8 cellular contexts compared by ENCODE assay signal in genomic region chr15:40769310-40770146, GRCh38. TPM values are rescaled to one million over a fixed set of nuclear protein-coding genes. Genes with fewer than 3 reads are reported as not detected.
DNase-seq lines count a peak whose midpoint lies in the region; ATAC-seq and TF ChIP-seq lines count a peak whose summit lies in the region.

C15orf62 (plus strand) TSS chr15:40769980; CDS start chr15:40770496, 516 bp downstream.

- H3K36me3 ChIP-seq in heart left ventricle = peaks cover 2 to 61% (median 31%) of the 10 kb centered on the region in 9 donors
- H3K36me3 ChIP-seq in SU-DHL-6 (ENCODE audit: low read length) = no peaks in the 10 kb centered on the region

- ATAC-seq in right cardiac atrium (peak; percentile 2 to 34), heart left ventricle (no peak), HG03571 (IDR thresholded peaks at IDR 0.05; ENCODE audit: unreplicated experiment) (peak; percentile 46)

- no peaks in the 10 kb centered on the region for H3K9me2 ChIP-seq in SU-DHL-6 (replicated peaks; ENCODE audit: insufficient read depth, low read length)

- peak within 1 kb of the TSS; percentile 62 for H3K4me2 ChIP-seq in SU-DHL-6 (ENCODE audit: low read depth, low read length, poor library complexity, severe bottlenecking)

- TF ChIP-seq CTCF in heart left ventricle (IDR thresholded peaks at IDR 0.05) = no peak
- no peak for TF ChIP-seq CTCF in SU-DHL-6 (IDR thresholded peaks at IDR 0.05; ENCODE audit: insufficient read depth, low read length, poor library complexity, severe bottlenecking)
- no peak for TF ChIP-seq CTCF in lower leg skin (IDR thresholded peaks at IDR 0.05)

- H3K27ac ChIP-seq in right cardiac atrium (ENCODE audit: low read length) = no peak within 1 kb of the TSS
- H3K27ac ChIP-seq in heart left ventricle = peak within 1 kb of the TSS in 2 of 12 donors; percentile 10 to 24
- peak within 1 kb of the TSS; percentile 97 for H3K27ac ChIP-seq in SU-DHL-6 (ENCODE audit: low read depth, low read length)
- peak within 1 kb of the TSS; percentile 57 for H3K27ac ChIP-seq in angular gyrus (ENCODE audit: low read depth, low read length)

- no peaks in the 10 kb centered on the region for H3K9me3 ChIP-seq in right cardiac atrium (ENCODE audit: control insufficient read depth, low read length)
- H3K9me3 ChIP-seq in heart left ventricle = no peaks in the 10 kb centered on the region
- H3K9me3 ChIP-seq in SU-DHL-6 (ENCODE audit: insufficient read depth, low read length) = no peaks in the 10 kb centered on the region

- H3F3A ChIP-seq in SU-DHL-6 (ENCODE audit: insufficient read depth) = peaks cover 44% of the 10 kb centered on the region

- WGBS in right cardiac atrium = 64% methylated on average over 27 of the region's 27 CpGs
- WGBS in heart left ventricle, 4 donors = 61 to 75% (median 71%) methylated on average over 20 to 27 of the region's 27 CpGs
- 29 to 39% methylated on average over 27 of the region's 27 CpGs for WGBS in lower leg skin, 2 donors

- DNase-seq in right cardiac atrium (peak; percentile 45 to 73 (median 73)), heart left ventricle (no peak), lower leg skin (ENCODE audit: low spot score in 2 of 2) (peak; percentile 72 to 92), inferior parietal cortex (ENCODE audit: extremely low spot score) (no peak)
- peak; percentile 80 for DNase-seq in stimulated activated CD8-positive, alpha-beta memory T cell treated with anti-CD3 and anti-CD28 coated beads, Interleukin-7, amount 100 ng/mL, for 4 hours (ENCODE audit: low read depth in 2 of 2)

- H3K9ac ChIP-seq in SU-DHL-6 (ENCODE audit: low read length) = peak within 1 kb of the TSS; percentile 59

- H2AFZ ChIP-seq in SU-DHL-6 (ENCODE audit: low read depth, low read length, severe bottlenecking) = peak within 1 kb of the TSS; percentile 6

- no peaks in the 10 kb centered on the region for H4K20me1 ChIP-seq in SU-DHL-6 (ENCODE audit: low read depth, low read length)

- no peaks in the 10 kb centered on the region for H3K79me2 ChIP-seq in SU-DHL-6 (ENCODE audit: insufficient read depth, low read length)

- TF ChIP-seq POLR2A in heart left ventricle (IDR thresholded peaks at IDR 0.05) (no peak), lower leg skin (IDR thresholded peaks at IDR 0.05) (no peak)

- no peak within 1 kb of the TSS for H3K4me3 ChIP-seq in right cardiac atrium (ENCODE audit: low read length)
- no peak within 1 kb of the TSS for H3K4me3 ChIP-seq in heart left ventricle
- peak within 1 kb of the TSS; percentile 21 for H3K4me3 ChIP-seq in SU-DHL-6 (ENCODE audit: insufficient read depth, low read length, poor library complexity, severe bottlenecking)
- H3K4me3 ChIP-seq in lower leg skin (ENCODE audit: low read depth, poor library complexity, severe bottlenecking) = no peak within 1 kb of the TSS

- intact Hi-C loops in right cardiac atrium (cut with DNase I) = no loop called here
- intact Hi-C loops in heart left ventricle (cut with DNase I) = loop anchor here in 4 of 10 donors (5.0 to 10.0 kb wide), 4 partner anchors 33 to 175 kb away; partner anchors contain the start of genes DNAJC17 (in 1 of the 4), KNL1 (in 1 of the 4), VPS18 (in 1 of the 4) and ZFYVE19 (in 1 of the 4)
- intact Hi-C loops in lower leg skin (cut with DNase I; ENCODE audit: low total_unique reads) = no loop called here

- H3K4me1 ChIP-seq in right cardiac atrium (ENCODE audit: control insufficient read depth, insufficient read depth, low read length) = peaks cover 3% of the 10 kb centered on the region
- H3K4me1 ChIP-seq in heart left ventricle = peaks cover 0 to 38% (median 6%) of the 10 kb centered on the region in 12 donors

- H3K27me3 ChIP-seq in right cardiac atrium (ENCODE audit: control insufficient read depth, insufficient read depth) (no peaks in the 10 kb centered on the region), heart left ventricle (no peaks in the 10 kb centered on the region), SU-DHL-6 (ENCODE audit: low read length) (no peaks in the 10 kb centered on the region)

RNA-seq across cellular contexts. Expression of gene C15orf62, which starts in this region (rescaled TPM):
- total RNA-seq in right cardiac atrium (under 1 TPM; 0.17 to 0.41 (median 0.31) TPM), heart left ventricle (1 to 10 TPM in 1 of 9 donors, under 1 TPM in 5, not detected in 3; 0.12 to 1.1 (median 0.18) TPM), lower leg skin (10 to 100 TPM; 31.2 to 58.4 (median 40.2) TPM)
- polyA plus RNA-seq in right cardiac atrium (0.25 TPM), heart left ventricle (under 1 TPM; 0.06 to 0.30 TPM)

Comparison
In these comparisons a context has a peak if more than half of its experiments do, and no peak if none do; other contexts are left out.
1. RNA of gene C15orf62 (total RNA-seq): 31.2 to 58.4 TPM in lower leg skin; 0.17 to 0.41 TPM in right cardiac atrium and 0.12 to 1.1 TPM in heart left ventricle; every median in the first group is over 10 times any median in the second.
2. Peak in DNase-seq and ATAC-seq in right cardiac atrium; RNA of the gene not detected or under 1 TPM.
3. DNase-seq: peak in lower leg skin (2 of 2) and stimulated activated CD8-positive, alpha-beta memory T cell treated with anti-CD3 and anti-CD28 coated beads, Interleukin-7, amount 100 ng/mL, for 4 hours (2 of 2); none in heart left ventricle (0 of 5) and inferior parietal cortex (single experiment).